1 cellular context compared by ENCODE assay signal in genomic region chr11:843086-843704, GRCh38.
TF ChIP-seq lines count a peak whose summit lies in the region.

No MANE protein-coding gene starts in this region.

TF ChIP-seq in H1, 55 proteins besides CTCF, POLR2A, EP300 and RAD21:
- TF ChIP-seq BRCA1 (IDR thresholded peaks at IDR 0.05; ENCODE audit: low read depth, low read length) (no peak), MAX (IDR thresholded peaks at IDR 0.05) (no peak), RBBP5 (IDR thresholded peaks at IDR 0.05; ENCODE audit: borderline replicate concordance, low read depth, low read length) (no peak), HDAC2 (IDR thresholded peaks at IDR 0.05; ENCODE audit: borderline replicate concordance in 1 of 2, low read depth in 2 of 2, low read length in 2 of 2) (no peak; a peak in 1 of 4 replicates), BACH1 (IDR thresholded peaks at IDR 0.05; ENCODE audit: low read length) (no peak), EGR1 (IDR thresholded peaks at IDR 0.05; ENCODE audit: borderline replicate concordance, low read depth, low read length) (no peak), CREB1 (IDR thresholded peaks at IDR 0.05) (0 out of 2 replicates have a peak, but pooled peaks have one; percentile 18)
